In the genomic region with DNA sequence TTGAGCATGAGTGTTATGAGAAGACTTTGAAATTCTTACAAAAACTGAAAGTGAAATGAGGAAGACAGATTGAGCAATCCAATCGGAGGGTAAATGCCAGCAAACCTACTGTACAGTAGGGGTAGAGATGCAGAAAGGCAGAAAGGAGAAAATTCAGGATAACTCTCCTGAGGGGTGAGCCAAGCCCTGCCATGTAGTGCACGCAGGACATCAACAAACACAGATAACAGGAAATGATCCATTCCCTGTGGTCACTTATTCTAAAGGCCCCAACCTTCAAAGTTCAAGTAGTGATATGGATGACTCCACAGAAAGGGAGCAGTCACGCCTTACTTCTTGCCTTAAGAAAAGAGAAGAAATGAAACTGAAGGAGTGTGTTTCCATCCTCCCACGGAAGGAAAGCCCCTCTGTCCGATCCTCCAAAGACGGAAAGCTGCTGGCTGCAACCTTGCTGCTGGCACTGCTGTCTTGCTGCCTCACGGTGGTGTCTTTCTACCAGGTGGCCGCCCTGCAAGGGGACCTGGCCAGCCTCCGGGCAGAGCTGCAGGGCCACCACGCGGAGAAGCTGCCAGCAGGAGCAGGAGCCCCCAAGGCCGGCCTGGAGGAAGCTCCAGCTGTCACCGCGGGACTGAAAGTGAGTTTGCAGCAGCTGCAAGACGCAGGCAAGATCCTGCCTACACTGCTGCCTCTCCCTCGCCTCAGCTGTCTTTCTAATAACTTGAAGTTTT, we compare ENCODE assay signal across 1 cellular context.
TF ChIP-seq lines count a peak whose summit lies in the region.

A gene with protein sequence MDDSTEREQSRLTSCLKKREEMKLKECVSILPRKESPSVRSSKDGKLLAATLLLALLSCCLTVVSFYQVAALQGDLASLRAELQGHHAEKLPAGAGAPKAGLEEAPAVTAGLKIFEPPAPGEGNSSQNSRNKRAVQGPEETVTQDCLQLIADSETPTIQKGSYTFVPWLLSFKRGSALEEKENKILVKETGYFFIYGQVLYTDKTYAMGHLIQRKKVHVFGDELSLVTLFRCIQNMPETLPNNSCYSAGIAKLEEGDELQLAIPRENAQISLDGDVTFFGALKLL (plus strand): TSS at position 118 of the 728 bp plus-strand sequence. CDS start 178 bp downstream, at position 296.

TF ChIP-seq in IMR-90, 13 proteins besides CTCF, POLR2A, EP300 and RAD21 (continued from another document):
- TF ChIP-seq CEBPB (IDR thresholded peaks at IDR 0.05; ENCODE audit: low read depth, low read length) (peak; percentile 92), BHLHE40 (IDR thresholded peaks at IDR 0.05; ENCODE audit: low read depth, low read length) (no peak), RFX5 (IDR thresholded peaks at IDR 0.05; ENCODE audit: low read depth, low read length) (no peak)
TF ChIP-seq in IMR-90: peak in this region for 1.
